Comparison of ENCODE assay signal across 8 cellular contexts in genomic region chr5:160199410-160199911, GRCh38. TPM values are rescaled to one million over a fixed set of nuclear protein-coding genes. Genes with fewer than 3 reads are reported as not detected.
DNase-seq lines count a peak whose midpoint lies in the region; ATAC-seq and TF ChIP-seq lines count a peak whose summit lies in the region.

No MANE protein-coding gene starts in this region.

- no peaks in the 10 kb centered on the region for H3K36me3 ChIP-seq in HUES64 (ENCODE audit: insufficient read depth, low read length)
- no peaks in the 10 kb centered on the region for H3K36me3 ChIP-seq in SJCRH30
- H3K36me3 ChIP-seq in suprapubic skin: no peaks in the 10 kb centered on the region

- ATAC-seq in GM21515 (IDR thresholded peaks at IDR 0.05; ENCODE audit: unreplicated experiment): peak; percentile 97

- peak; percentile 81 to 95 for TF ChIP-seq CTCF in suprapubic skin (IDR thresholded peaks at IDR 0.05)

- DNase-seq in D341Med (ENCODE audit: low spot score): peak; percentile 96
- peak; percentile 64 to 81 for DNase-seq in SJCRH30
- DNase-seq in activated naive CD4-positive, alpha-beta T cell (lab: John Stamatoyannopoulos, UW): peak; percentile 35 to 70 (median 50)
- DNase-seq in germinal center (ENCODE audit: low spot score): peak; percentile 82
- peak; percentile 28 for DNase-seq in occipital lobe (lab: John Stamatoyannopoulos, UW)
- peak in 1 of 2 donors; percentile 72 for DNase-seq in suprapubic skin (ENCODE audit: low spot score in 2 of 2)

- H3K27me3 ChIP-seq in HUES64 (ENCODE audit: insufficient read depth, low read length) (no peaks in the 10 kb centered on the region), SJCRH30 (no peaks in the 10 kb centered on the region), suprapubic skin (no peaks in the 10 kb centered on the region)

- WGBS in HUES64: 6% methylated on average over 30 of the region's 30 CpGs
- WGBS in suprapubic skin: 3% methylated on average over 29 of the region's 30 CpGs

- H3K4me3 ChIP-seq in HUES64 (ENCODE audit: low read length) (peak overlapping the region; percentile 39), SJCRH30 (peak overlapping the region; percentile 66), suprapubic skin (peak overlapping the region; percentile 44)

- H3K9ac ChIP-seq in HUES64 (ENCODE audit: low read depth, low read length): no peak overlapping the region

- H3K9me3 ChIP-seq in HUES64 (ENCODE audit: insufficient read depth, low read depth, low read length) (no peaks in the 10 kb centered on the region), SJCRH30 (replicated peaks) (no peaks in the 10 kb centered on the region), suprapubic skin (no peaks in the 10 kb centered on the region)

- TF ChIP-seq POLR2A in suprapubic skin (IDR thresholded peaks at IDR 0.05): no peak

- H3K27ac ChIP-seq in HUES64 (ENCODE audit: low read depth, low read length) (no peak overlapping the region), SJCRH30 (no peak overlapping the region), suprapubic skin (no peak overlapping the region)

- H3K4me1 ChIP-seq in HUES64 (ENCODE audit: insufficient read depth, low read length) (peaks cover 22% of the 10 kb centered on the region), SJCRH30 (peaks cover 7% of the 10 kb centered on the region), suprapubic skin (peaks cover 20% of the 10 kb centered on the region)

- no peak for TF ChIP-seq EP300 in suprapubic skin (IDR thresholded peaks at IDR 0.05)

RNA-seq across cellular contexts. Expression of gene FABP6, which starts 29.8 kb away (rescaled TPM):
- polyA plus RNA-seq in HUES64 (2013, experiment 1 of 2): 5.1 TPM
- 4.2 TPM for polyA plus RNA-seq in HUES64 (2013, experiment 2 of 2)
- 0.20 and 0.43 TPM in 2 replicates for total RNA-seq in SJCRH30 (2014; rRNA removed; shearing (Covaris generic))
- total RNA-seq in occipital lobe (1.4 TPM), suprapubic skin (1 to 10 TPM in 1 of 4 donors, not detected in 3; 2.5 TPM)
